Comparison of ENCODE assay signal across 11 cellular contexts in the genomic region with DNA sequence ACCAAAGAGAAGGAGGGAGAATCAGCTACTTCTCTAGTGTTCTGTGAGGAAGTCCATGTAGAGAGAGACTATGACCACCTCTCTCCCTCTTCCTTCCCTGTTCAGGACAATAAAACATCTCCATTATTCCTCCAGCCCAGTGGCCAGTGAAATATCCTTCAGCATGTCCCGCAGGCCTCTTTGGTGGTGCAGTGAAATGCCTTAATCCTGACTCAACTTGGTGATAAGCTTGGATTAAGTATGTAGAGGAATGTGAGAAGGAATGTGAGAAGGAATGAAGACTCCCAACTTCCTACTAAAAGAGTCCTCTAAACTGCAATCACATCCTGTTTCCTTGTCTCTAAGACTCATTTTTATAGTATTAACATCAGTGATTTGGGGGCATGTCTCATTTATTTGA.
DNase-seq lines count a peak whose midpoint lies in the region; ATAC-seq and TF ChIP-seq lines count a peak whose summit lies in the region.
"Had no signal": no experiment of that assay in that cellular context is flagged by ENCODE, and none has a peak within 500 bp of the region (broad histone marks: within the 10 kb centered on the region; RNA-seq: fewer than 3 reads in every experiment).

No MANE protein-coding gene starts in this region.

- peaks cover 19% of the 10 kb centered on the region for H3K4me1 ChIP-seq in HUES6 (ENCODE audit: control insufficient read depth, insufficient read depth, low read length)
- H3K4me1 ChIP-seq: esophagus squamous epithelium had no signal

- no peak overlapping the region for H3K27ac Mint-ChIP-seq in type B pancreatic cell
- H3K27ac Mint-ChIP-seq: natural killer cell had no signal

- H3K27me3 ChIP-seq in HUES6 (ENCODE audit: control insufficient read depth, insufficient read depth, low read length) = no peaks in the 10 kb centered on the region
- H3K27me3 ChIP-seq: esophagus squamous epithelium had no signal

- no peaks in the 10 kb centered on the region for H3K9me3 ChIP-seq in HUES6 (ENCODE audit: control insufficient read depth, insufficient read depth, low read depth, low read length)
- H3K9me3 ChIP-seq: esophagus squamous epithelium had no signal

- H3K27me3 Mint-ChIP-seq in type B pancreatic cell = no peaks in the 10 kb centered on the region

- no peak overlapping the region for H3K9ac ChIP-seq in HUES6 (ENCODE audit: low read length)

- no peaks in the 10 kb centered on the region for H3K9me3 Mint-ChIP-seq in type B pancreatic cell
- H3K9me3 Mint-ChIP-seq: natural killer cell had no signal

- TF ChIP-seq CTCF in cardiac fibroblast (IDR thresholded peaks at IDR 0.05; ENCODE audit: low read depth, low read length) (no peak), type B pancreatic cell (conservative IDR thresholded peaks at IDR 0.05) (no peak)

- H3K4me1 Mint-ChIP-seq in type B pancreatic cell (ENCODE audit: unreplicated experiment) = peaks cover 3% of the 10 kb centered on the region
- H3K4me1 Mint-ChIP-seq: natural killer cell had no signal

- peak; percentile 74 for DNase-seq in AG08396 (ENCODE audit: low spot score)
- peak; percentile 90 for DNase-seq in cardiac fibroblast (ENCODE audit: low read depth in 2 of 2)
- DNase-seq in left kidney (ENCODE audit: low read depth, low spot score) = peak; percentile 3
- DNase-seq in NCI-H446 treated with DMSO at 0.1 percent for 48 hours (lab: John Stamatoyannopoulos, UW) = no peak
- no peak for DNase-seq in type B pancreatic cell (ENCODE audit: extremely low spot score, unreplicated experiment)
- DNase-seq in OCI-M1 (lab: John Stamatoyannopoulos, UW) = no peak
- DNase-seq: esophagus squamous epithelium, natural killer cell, NCI-H2227 treated with DMSO at 0.1 percent for 48 hours had no signal

- no peaks in the 10 kb centered on the region for H3K36me3 Mint-ChIP-seq in type B pancreatic cell
- H3K36me3 Mint-ChIP-seq: natural killer cell had no signal

- H3K4me3 Mint-ChIP-seq in type B pancreatic cell = no peak overlapping the region
- H3K4me3 Mint-ChIP-seq: natural killer cell had no signal

- H3K36me3 ChIP-seq in HUES6 (ENCODE audit: control insufficient read depth, insufficient read depth, low read length) = no peaks in the 10 kb centered on the region
- H3K36me3 ChIP-seq: esophagus squamous epithelium had no signal

- no peak overlapping the region for H3K4me3 ChIP-seq in HUES6 (ENCODE audit: low read depth, low read length)
- no peak overlapping the region for H3K4me3 ChIP-seq in cardiac fibroblast (replicated peaks in 1 of 2; ENCODE audit: low read depth in 2 of 2, low read length in 2 of 2)
- H3K4me3 ChIP-seq: esophagus squamous epithelium had no signal

- ATAC-seq in HG03196 (IDR thresholded peaks at IDR 0.05; ENCODE audit: unreplicated experiment) = no peak
- ATAC-seq: natural killer cell had no signal

- H3K27ac ChIP-seq in HUES6 (ENCODE audit: low read depth, low read length) = peak overlapping the region; percentile 10; the same call in 1 of the 2 replicates
- H3K27ac ChIP-seq: esophagus squamous epithelium had no signal

Comparison
In these comparisons a context has a peak if more than half of its experiments do, and no peak if none do; other contexts are left out.
1. DNase-seq: peak in AG08396 (single experiment), cardiac fibroblast (2 of 2) and left kidney (single experiment); none in NCI-H446 treated with DMSO at 0.1 percent for 48 hours (single experiment), type B pancreatic cell (single experiment) and OCI-M1 (single experiment).